11 cellular contexts compared by ENCODE assay signal in genomic region chr19:50332014-50332263, GRCh38. TPM values are rescaled to one million over a fixed set of nuclear protein-coding genes. Genes with fewer than 3 reads are reported as not detected.
DNase-seq lines count a peak whose midpoint lies in the region; ATAC-seq and TF ChIP-seq lines count a peak whose summit lies in the region.
"Had no signal": no experiment of that assay in that cellular context is flagged by ENCODE, and none has a peak within 500 bp of the region (broad histone marks: within the 10 kb centered on the region; RNA-seq: fewer than 3 reads in every experiment).

No MANE protein-coding gene starts in this region.

- ATAC-seq in activated naive CD8-positive, alpha-beta T cell treated with anti-CD3 and anti-CD28 coated beads, Interleukin-2, amount 50 U/mL, for 24 hours, result no peak
- ATAC-seq in GM18505 (IDR thresholded peaks at IDR 0.05; ENCODE audit: unreplicated experiment), result no peak

- H3K4me3 Mint-ChIP-seq in activated naive CD8-positive, alpha-beta T cell treated with anti-CD3 and anti-CD28 coated beads, Interleukin-2, amount 50 U/mL, for 24 hours, result peak overlapping the region; percentile 54
- peak overlapping the region; percentile 80 for H3K4me3 Mint-ChIP-seq in mesothelial cell of epicardium

- peaks cover 62% of the 10 kb centered on the region for H3K4me1 Mint-ChIP-seq in activated naive CD8-positive, alpha-beta T cell treated with anti-CD3 and anti-CD28 coated beads, Interleukin-2, amount 50 U/mL, for 24 hours
- H3K4me1 Mint-ChIP-seq in mesothelial cell of epicardium, result peaks cover 42% of the 10 kb centered on the region

- in situ Hi-C loops in ACHN (cut with HindIII; ENCODE audit: low pct_ligation_motif_present, low pct_unique_long_range_greater_than_20kb, low sequenced_read_pairs), result no loop called here

- H3K27me3 Mint-ChIP-seq in activated naive CD8-positive, alpha-beta T cell treated with anti-CD3 and anti-CD28 coated beads, Interleukin-2, amount 50 U/mL, for 24 hours, result peaks cover 64% of the 10 kb centered on the region
- H3K27me3 Mint-ChIP-seq in mesothelial cell of epicardium (ENCODE audit: low read depth), result peaks cover 34% of the 10 kb centered on the region

- peaks cover 21% of the 10 kb centered on the region for H3K36me3 Mint-ChIP-seq in activated naive CD8-positive, alpha-beta T cell treated with anti-CD3 and anti-CD28 coated beads, Interleukin-2, amount 50 U/mL, for 24 hours (ENCODE audit: low read depth)
- H3K36me3 Mint-ChIP-seq in mesothelial cell of epicardium, result peaks cover 4% of the 10 kb centered on the region

- peaks cover 5% of the 10 kb centered on the region for H3K9me3 Mint-ChIP-seq in activated naive CD8-positive, alpha-beta T cell treated with anti-CD3 and anti-CD28 coated beads, Interleukin-2, amount 50 U/mL, for 24 hours
- H3K9me3 Mint-ChIP-seq in mesothelial cell of epicardium, result peaks cover 10% of the 10 kb centered on the region

- TF ChIP-seq CTCF in mesothelial cell of epicardium (IDR thresholded peaks at IDR 0.05; ENCODE audit: unreplicated experiment), result no peak

- H3K4me3 ChIP-seq in GM08714 (ENCODE audit: low read length), result peak overlapping the region; percentile 40; the same call in 1 of the 2 replicates

- DNase-seq in AG20443 (ENCODE audit: low spot score) (peak; percentile 6), mesothelial cell of epicardium (ENCODE audit: low spot score in 2 of 2, unreplicated experiment in 2 of 2) (no peak), mesenteric fat pad (ENCODE audit: low spot score) (no peak), ecto neural progenitor cell (ENCODE audit: low spot score) (no peak), ACHN (no peak)
- no peak for DNase-seq in activated naive CD8-positive, alpha-beta T cell treated with anti-CD3 and anti-CD28 coated beads, Interleukin-2, amount 50 U/mL, for 24 hours
- DNase-seq: DMS 273 treated with DMSO at 0.1 percent for 48 hours, NCI-H510A had no signal

- no peak overlapping the region for H3K27ac Mint-ChIP-seq in activated naive CD8-positive, alpha-beta T cell treated with anti-CD3 and anti-CD28 coated beads, Interleukin-2, amount 50 U/mL, for 24 hours
- H3K27ac Mint-ChIP-seq in mesothelial cell of epicardium, result peak overlapping the region; percentile 100

- no peak for TF ChIP-seq POLR2A in GM18505 (IDR thresholded peaks at IDR 0.05; ENCODE audit: borderline replicate concordance, extremely low read depth, insufficient read depth, insufficient read length)

RNA-seq across cellular contexts. Expression of gene KCNC3, which starts 2.8 kb away (rescaled TPM):
- 53.4 to 57.7 TPM (median 54.4 TPM) in 3 replicates for total RNA-seq in mesothelial cell of epicardium
- total RNA-seq in mesenteric fat pad, result 1.6 TPM

RNA-seq across cellular contexts. Expression of gene NAPSA, which starts 33.5 kb away (rescaled TPM):
- total RNA-seq in mesothelial cell of epicardium, result 2.4 to 3.5 TPM (median 3.2 TPM) in 3 replicates
- 0.22 TPM for total RNA-seq in mesenteric fat pad
- total RNA-seq: endothelial cell of umbilical vein had no signal

RNA-seq across cellular contexts. Expression of gene NR1H2, which starts 44.3 kb away (rescaled TPM):
- total RNA-seq in mesothelial cell of epicardium (35.4 to 39.1 TPM (median 37.3 TPM) in 3 replicates), mesenteric fat pad (68.7 TPM)

RNA-seq across cellular contexts. Expression of gene POLD1, which starts 52.2 kb away (rescaled TPM):
- 58.4 to 60.6 TPM (median 60.3 TPM) in 3 replicates for total RNA-seq in mesothelial cell of epicardium
- total RNA-seq in mesenteric fat pad, result 13.9 TPM

Comparison
In these comparisons a context has a peak if more than half of its experiments do, and no peak if none do; other contexts are left out.
1. RNA of gene KCNC3, which starts 2.8 kb away (total RNA-seq): 53.4 to 57.7 TPM in mesothelial cell of epicardium; 1.6 TPM in mesenteric fat pad (single experiment); every median in the first group is over 10 times any median in the second.